1 cellular context compared by ENCODE assay signal in genomic region chr3:14646150-14646573, GRCh38.
TF ChIP-seq lines count a peak whose summit lies in the region.

No MANE protein-coding gene starts in this region.

TF ChIP-seq in GM23338, 12 proteins besides CTCF, POLR2A, EP300 and RAD21 (continued from another document):
- TF ChIP-seq, protein P1, sequence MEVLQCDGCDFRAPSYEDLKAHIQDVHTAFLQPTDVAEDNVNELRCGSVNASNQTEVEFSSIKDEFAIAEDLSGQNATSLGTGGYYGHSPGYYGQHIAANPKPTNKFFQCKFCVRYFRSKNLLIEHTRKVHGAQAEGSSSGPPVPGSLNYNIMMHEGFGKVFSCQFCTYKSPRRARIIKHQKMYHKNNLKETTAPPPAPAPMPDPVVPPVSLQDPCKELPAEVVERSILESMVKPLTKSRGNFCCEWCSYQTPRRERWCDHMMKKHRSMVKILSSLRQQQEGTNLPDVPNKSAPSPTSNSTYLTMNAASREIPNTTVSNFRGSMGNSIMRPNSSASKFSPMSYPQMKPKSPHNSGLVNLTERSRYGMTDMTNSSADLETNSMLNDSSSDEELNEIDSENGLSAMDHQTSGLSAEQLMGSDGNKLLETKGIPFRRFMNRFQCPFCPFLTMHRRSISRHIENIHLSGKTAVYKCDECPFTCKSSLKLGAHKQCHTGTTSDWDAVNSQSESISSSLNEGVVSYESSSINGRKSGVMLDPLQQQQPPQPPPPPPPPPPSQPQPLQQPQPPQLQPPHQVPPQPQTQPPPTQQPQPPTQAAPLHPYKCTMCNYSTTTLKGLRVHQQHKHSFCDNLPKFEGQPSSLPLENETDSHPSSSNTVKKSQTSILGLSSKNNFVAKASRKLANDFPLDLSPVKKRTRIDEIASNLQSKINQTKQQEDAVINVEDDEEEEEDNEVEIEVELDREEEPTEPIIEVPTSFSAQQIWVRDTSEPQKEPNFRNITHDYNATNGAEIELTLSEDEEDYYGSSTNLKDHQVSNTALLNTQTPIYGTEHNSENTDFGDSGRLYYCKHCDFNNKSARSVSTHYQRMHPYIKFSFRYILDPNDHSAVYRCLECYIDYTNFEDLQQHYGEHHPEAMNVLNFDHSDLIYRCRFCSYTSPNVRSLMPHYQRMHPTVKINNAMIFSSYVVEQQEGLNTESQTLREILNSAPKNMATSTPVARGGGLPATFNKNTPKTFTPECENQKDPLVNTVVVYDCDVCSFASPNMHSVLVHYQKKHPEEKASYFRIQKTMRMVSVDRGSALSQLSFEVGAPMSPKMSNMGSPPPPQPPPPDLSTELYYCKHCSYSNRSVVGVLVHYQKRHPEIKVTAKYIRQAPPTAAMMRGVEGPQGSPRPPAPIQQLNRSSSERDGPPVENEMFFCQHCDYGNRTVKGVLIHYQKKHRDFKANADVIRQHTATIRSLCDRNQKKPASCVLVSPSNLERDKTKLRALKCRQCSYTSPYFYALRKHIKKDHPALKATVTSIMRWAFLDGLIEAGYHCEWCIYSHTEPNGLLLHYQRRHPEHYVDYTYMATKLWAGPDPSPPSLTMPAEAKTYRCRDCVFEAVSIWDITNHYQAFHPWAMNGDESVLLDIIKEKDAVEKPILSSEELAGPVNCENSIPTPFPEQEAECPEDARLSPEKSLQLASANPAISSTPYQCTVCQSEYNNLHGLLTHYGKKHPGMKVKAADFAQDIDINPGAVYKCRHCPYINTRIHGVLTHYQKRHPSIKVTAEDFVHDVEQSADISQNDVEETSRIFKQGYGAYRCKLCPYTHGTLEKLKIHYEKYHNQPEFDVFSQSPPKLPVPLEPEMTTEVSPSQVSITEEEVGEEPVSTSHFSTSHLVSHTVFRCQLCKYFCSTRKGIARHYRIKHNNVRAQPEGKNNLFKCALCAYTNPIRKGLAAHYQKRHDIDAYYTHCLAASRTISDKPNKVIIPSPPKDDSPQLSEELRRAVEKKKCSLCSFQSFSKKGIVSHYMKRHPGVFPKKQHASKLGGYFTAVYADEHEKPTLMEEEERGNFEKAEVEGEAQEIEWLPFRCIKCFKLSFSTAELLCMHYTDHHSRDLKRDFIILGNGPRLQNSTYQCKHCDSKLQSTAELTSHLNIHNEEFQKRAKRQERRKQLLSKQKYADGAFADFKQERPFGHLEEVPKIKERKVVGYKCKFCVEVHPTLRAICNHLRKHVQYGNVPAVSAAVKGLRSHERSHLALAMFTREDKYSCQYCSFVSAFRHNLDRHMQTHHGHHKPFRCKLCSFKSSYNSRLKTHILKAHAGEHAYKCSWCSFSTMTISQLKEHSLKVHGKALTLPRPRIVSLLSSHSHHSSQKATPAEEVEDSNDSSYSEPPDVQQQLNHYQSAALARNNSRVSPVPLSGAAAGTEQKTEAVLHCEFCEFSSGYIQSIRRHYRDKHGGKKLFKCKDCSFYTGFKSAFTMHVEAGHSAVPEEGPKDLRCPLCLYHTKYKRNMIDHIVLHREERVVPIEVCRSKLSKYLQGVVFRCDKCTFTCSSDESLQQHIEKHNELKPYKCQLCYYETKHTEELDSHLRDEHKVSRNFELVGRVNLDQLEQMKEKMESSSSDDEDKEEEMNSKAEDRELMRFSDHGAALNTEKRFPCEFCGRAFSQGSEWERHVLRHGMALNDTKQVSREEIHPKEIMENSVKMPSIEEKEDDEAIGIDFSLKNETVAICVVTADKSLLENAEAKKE (CRISPR knock-in tag; IDR thresholded peaks at IDR 0.05), result no peak
- TF ChIP-seq ETS1 (IDR thresholded peaks at IDR 0.05), result no peak
- TF ChIP-seq JUNB (IDR thresholded peaks at IDR 0.05; ENCODE audit: unreplicated experiment), result no peak
TF ChIP-seq in GM23338: peak in this region for 0.
